In the genomic region with DNA sequence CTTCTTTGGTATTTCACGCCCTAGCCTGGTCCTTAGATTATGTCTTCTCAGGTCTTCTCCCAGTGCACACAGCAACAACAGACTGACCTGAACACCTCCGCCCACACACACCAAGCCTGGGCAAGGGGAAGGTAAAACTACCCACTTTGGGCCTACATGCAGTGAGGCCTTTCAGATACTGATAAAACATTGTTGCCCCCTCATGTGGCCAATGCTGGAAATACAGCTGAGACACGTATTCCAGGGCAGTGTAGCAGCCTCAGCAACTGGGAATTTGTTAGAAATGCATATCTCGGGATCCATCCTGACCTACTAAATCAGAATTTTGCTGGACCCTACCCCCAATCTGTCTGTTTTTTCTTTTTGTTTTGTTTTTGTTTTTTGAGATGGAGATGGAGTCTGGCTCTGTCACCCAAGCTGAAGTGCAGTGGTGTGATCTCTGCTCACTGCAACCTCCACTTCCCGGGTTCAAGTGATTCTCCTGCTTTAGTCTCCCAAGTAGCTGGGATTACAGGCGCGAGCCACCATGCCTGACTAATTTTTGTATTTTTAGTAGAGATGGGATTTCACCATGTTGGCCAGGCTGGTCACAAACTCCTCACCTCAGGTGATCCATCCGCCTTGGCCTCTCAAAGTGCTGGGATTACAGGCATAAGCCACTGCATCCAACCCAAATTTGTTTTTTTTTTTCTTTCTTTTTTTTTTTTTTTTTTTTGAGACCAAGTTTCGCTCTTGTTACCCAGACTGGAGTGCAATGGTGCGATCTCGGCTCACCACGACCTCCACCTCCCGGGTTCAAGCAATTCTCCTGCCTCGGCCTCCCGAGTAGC, we compare ENCODE assay signal across 1 cellular context.
A peak's percentile ranks its signal among the peaks of the same experiment; 100 is the strongest.
TF ChIP-seq lines count a peak whose summit lies in the region.
"Not testable (repeated sequence)": the region's sequence is repeated elsewhere in the genome, so short reads cannot be mapped to it uniquely, and the experiment has no call there.

No MANE protein-coding gene starts in this region.

TF ChIP-seq in K562, 482 proteins besides CTCF, POLR2A, EP300 and RAD21:
- TF ChIP-seq SMC3 (conservative IDR thresholded peaks at IDR 0.05; ENCODE audit: insufficient read depth, low read depth, low read length) (peak; percentile 82), NRF1 (conservative IDR thresholded peaks at IDR 0.05 in 1 of 2, IDR thresholded peaks at IDR 0.05 in 1 of 2) (0 out of 4 replicates have a peak, but pooled peaks of 1 of the 2 experiments have one; percentile 15), NFATC3 (IDR thresholded peaks at IDR 0.05) (peak; percentile 19; the same call in 1 of the 2 replicates), HLTF (IDR thresholded peaks at IDR 0.05) (peak; percentile 15; the same call in 1 of the 2 replicates), SUPT5H (IDR thresholded peaks at IDR 0.05) (peak; percentile 35; the same call in 1 of the 2 replicates), POLR2AphosphoS2 (IDR thresholded peaks at IDR 0.05; ENCODE audit: low read length) (peak; percentile 89), TCF7 (IDR thresholded peaks at IDR 0.05; ENCODE audit: borderline replicate concordance) (0 out of 2 replicates have a peak, but pooled peaks have one; percentile 16), SMARCE1 (IDR thresholded peaks at IDR 0.05) (0 out of 2 replicates have a peak, but pooled peaks have one; percentile 17), XRCC5 (IDR thresholded peaks at IDR 0.05; ENCODE audit: low read depth, low read length) (peak; percentile 65; the same call in 1 of the 2 replicates), MTA3 (IDR thresholded peaks at IDR 0.05; ENCODE audit: borderline replicate concordance) (peak; percentile 59; the same call in 1 of the 2 replicates), DPF2 (IDR thresholded peaks at IDR 0.05) (peak; percentile 55), LEF1 (IDR thresholded peaks at IDR 0.05) (peak; percentile 29; the same call in 1 of the 2 replicates), ATF1 (tag; IDR thresholded peaks at IDR 0.05) (peak; percentile 25; the same call in 1 of the 2 replicates), ZZZ3 (IDR thresholded peaks at IDR 0.05) (0 out of 2 replicates have a peak, but pooled peaks have one; percentile 53), ZNF316 (IDR thresholded peaks at IDR 0.05) (peak; percentile 11; the same call in 1 of the 2 replicates), ZFX (CRISPR knock-in tag; IDR thresholded peaks at IDR 0.05) (peak; percentile 84), EGR1 (conservative IDR thresholded peaks at IDR 0.05) (peak; percentile 85), ARNT (IDR thresholded peaks at IDR 0.05) (peak; percentile 46 to 67; a peak in 1 of 4 replicates), ZKSCAN1 (IDR thresholded peaks at IDR 0.05; ENCODE audit: low read depth, low read length) (peak; percentile 42; the same call in 1 of the 2 replicates), ATF7 (IDR thresholded peaks at IDR 0.05) (0 out of 2 replicates have a peak, but pooled peaks have one; percentile 17), SOX6 (IDR thresholded peaks at IDR 0.05) (0 out of 2 replicates have a peak, but pooled peaks have one; percentile 21), JUND (IDR thresholded peaks at IDR 0.05; ENCODE audit: borderline replicate concordance, low read depth, low read length) (0 out of 2 replicates have a peak, but pooled peaks have one; percentile 10), TEAD4 (IDR thresholded peaks at IDR 0.05; ENCODE audit: low read length) (peak; percentile 25; the same call in 1 of the 2 replicates), RBM22 (IDR thresholded peaks at IDR 0.05; ENCODE audit: low read depth, low read length, poor library complexity, severe bottlenecking) (peak; percentile 5), ESRRA (IDR thresholded peaks at IDR 0.05; ENCODE audit: borderline replicate concordance, low read depth) (peak; percentile 8; the same call in 1 of the 2 replicates), E2F8 (IDR thresholded peaks at IDR 0.05; ENCODE audit: low read depth, partially characterized antibody) (peak; percentile 71), MAZ (CRISPR knock-in tag; conservative IDR thresholded peaks at IDR 0.05 in 1 of 2, IDR thresholded peaks at IDR 0.05 in 1 of 2) (0 out of 4 replicates have a peak, but pooled peaks of 1 of the 2 experiments have one; percentile 37), CTBP1 (IDR thresholded peaks at IDR 0.05; ENCODE audit: borderline replicate concordance) (0 out of 2 replicates have a peak, but pooled peaks have one; percentile 21), ILF3 (IDR thresholded peaks at IDR 0.05; ENCODE audit: borderline replicate concordance) (0 out of 2 replicates have a peak, but pooled peaks have one; percentile 16), POLR2B (IDR thresholded peaks at IDR 0.05; ENCODE audit: low read depth, partially characterized antibody) (peak; percentile 53), MYNN (IDR thresholded peaks at IDR 0.05) (peak; percentile 61), CREM (IDR thresholded peaks at IDR 0.05; ENCODE audit: low read depth) (peak; percentile 69)
- TF ChIP-seq, protein P1, sequence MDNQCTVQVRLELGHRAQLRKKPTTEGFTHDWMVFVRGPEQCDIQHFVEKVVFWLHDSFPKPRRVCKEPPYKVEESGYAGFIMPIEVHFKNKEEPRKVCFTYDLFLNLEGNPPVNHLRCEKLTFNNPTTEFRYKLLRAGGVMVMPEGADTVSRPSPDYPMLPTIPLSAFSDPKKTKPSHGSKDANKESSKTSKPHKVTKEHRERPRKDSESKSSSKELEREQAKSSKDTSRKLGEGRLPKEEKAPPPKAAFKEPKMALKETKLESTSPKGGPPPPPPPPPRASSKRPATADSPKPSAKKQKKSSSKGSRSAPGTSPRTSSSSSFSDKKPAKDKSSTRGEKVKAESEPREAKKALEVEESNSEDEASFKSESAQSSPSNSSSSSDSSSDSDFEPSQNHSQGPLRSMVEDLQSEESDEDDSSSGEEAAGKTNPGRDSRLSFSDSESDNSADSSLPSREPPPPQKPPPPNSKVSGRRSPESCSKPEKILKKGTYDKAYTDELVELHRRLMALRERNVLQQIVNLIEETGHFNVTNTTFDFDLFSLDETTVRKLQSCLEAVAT (IDR thresholded peaks at IDR 0.05): peak; percentile 38 to 54; a peak in 2 of 4 replicates
- TF ChIP-seq, protein P2, sequence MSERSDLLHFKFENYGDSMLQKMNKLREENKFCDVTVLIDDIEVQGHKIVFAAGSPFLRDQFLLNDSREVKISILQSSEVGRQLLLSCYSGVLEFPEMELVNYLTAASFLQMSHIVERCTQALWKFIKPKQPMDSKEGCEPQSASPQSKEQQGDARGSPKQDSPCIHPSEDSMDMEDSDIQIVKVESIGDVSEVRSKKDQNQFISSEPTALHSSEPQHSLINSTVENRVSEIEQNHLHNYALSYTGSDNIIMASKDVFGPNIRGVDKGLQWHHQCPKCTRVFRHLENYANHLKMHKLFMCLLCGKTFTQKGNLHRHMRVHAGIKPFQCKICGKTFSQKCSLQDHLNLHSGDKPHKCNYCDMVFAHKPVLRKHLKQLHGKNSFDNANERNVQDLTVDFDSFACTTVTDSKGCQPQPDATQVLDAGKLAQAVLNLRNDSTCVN (CRISPR knock-in tag; IDR thresholded peaks at IDR 0.05): 0 out of 2 replicates have a peak, but pooled peaks have one; percentile 7
- TF ChIP-seq, protein P3, sequence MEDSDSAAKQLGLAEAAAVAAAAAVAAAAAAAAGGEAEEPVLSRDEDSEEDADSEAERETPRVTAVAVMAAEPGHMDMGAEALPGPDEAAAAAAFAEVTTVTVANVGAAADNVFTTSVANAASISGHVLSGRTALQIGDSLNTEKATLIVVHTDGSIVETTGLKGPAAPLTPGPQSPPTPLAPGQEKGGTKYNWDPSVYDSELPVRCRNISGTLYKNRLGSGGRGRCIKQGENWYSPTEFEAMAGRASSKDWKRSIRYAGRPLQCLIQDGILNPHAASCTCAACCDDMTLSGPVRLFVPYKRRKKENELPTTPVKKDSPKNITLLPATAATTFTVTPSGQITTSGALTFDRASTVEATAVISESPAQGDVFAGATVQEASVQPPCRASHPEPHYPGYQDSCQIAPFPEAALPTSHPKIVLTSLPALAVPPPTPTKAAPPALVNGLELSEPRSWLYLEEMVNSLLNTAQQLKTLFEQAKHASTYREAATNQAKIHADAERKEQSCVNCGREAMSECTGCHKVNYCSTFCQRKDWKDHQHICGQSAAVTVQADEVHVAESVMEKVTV (CRISPR knock-in tag; IDR thresholded peaks at IDR 0.05): peak; percentile 37; the same call in 1 of the 2 replicates
- TF ChIP-seq, protein P4, sequence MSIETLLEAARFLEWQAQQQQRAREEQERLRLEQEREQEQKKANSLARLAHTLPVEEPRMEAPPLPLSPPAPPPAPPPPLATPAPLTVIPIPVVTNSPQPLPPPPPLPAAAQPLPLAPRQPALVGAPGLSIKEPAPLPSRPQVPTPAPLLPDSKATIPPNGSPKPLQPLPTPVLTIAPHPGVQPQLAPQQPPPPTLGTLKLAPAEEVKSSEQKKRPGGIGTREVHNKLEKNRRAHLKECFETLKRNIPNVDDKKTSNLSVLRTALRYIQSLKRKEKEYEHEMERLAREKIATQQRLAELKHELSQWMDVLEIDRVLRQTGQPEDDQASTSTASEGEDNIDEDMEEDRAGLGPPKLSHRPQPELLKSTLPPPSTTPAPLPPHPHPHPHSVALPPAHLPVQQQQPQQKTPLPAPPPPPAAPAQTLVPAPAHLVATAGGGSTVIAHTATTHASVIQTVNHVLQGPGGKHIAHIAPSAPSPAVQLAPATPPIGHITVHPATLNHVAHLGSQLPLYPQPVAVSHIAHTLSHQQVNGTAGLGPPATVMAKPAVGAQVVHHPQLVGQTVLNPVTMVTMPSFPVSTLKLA (conservative IDR thresholded peaks at IDR 0.05): peak in 1 of 2 experiments; percentile 30; a peak in 1 of 4 replicates
- TF ChIP-seq, protein P5, sequence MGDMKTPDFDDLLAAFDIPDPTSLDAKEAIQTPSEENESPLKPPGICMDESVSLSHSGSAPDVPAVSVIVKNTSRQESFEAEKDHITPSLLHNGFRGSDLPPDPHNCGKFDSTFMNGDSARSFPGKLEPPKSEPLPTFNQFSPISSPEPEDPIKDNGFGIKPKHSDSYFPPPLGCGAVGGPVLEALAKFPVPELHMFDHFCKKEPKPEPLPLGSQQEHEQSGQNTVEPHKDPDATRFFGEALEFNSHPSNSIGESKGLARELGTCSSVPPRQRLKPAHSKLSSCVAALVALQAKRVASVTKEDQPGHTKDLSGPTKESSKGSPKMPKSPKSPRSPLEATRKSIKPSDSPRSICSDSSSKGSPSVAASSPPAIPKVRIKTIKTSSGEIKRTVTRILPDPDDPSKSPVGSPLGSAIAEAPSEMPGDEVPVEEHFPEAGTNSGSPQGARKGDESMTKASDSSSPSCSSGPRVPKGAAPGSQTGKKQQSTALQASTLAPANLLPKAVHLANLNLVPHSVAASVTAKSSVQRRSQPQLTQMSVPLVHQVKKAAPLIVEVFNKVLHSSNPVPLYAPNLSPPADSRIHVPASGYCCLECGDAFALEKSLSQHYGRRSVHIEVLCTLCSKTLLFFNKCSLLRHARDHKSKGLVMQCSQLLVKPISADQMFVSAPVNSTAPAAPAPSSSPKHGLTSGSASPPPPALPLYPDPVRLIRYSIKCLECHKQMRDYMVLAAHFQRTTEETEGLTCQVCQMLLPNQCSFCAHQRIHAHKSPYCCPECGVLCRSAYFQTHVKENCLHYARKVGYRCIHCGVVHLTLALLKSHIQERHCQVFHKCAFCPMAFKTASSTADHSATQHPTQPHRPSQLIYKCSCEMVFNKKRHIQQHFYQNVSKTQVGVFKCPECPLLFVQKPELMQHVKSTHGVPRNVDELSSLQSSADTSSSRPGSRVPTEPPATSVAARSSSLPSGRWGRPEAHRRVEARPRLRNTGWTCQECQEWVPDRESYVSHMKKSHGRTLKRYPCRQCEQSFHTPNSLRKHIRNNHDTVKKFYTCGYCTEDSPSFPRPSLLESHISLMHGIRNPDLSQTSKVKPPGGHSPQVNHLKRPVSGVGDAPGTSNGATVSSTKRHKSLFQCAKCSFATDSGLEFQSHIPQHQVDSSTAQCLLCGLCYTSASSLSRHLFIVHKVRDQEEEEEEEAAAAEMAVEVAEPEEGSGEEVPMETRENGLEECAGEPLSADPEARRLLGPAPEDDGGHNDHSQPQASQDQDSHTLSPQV (IDR thresholded peaks at IDR 0.05): peak; percentile 50; the same call in 1 of the 2 replicates
- TF ChIP-seq ATF1 (CRISPR knock-in tag; IDR thresholded peaks at IDR 0.05); JUND (tag; IDR thresholded peaks at IDR 0.05; ENCODE audit: borderline replicate concordance, low read depth, low read length); TEAD4 (CRISPR knock-in tag; IDR thresholded peaks at IDR 0.05; ENCODE audit: borderline replicate concordance); MYNN (CRISPR knock-in tag; IDR thresholded peaks at IDR 0.05): not testable (repeated sequence)
- TF ChIP-seq, protein P6, sequence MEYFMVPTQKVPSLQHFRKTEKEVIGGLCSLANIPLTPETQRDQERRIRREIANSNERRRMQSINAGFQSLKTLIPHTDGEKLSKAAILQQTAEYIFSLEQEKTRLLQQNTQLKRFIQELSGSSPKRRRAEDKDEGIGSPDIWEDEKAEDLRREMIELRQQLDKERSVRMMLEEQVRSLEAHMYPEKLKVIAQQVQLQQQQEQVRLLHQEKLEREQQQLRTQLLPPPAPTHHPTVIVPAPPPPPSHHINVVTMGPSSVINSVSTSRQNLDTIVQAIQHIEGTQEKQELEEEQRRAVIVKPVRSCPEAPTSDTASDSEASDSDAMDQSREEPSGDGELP (CRISPR knock-in tag; IDR thresholded peaks at IDR 0.05; ENCODE audit: borderline replicate concordance): peak; percentile 34; the same call in 1 of the 2 replicates
TF ChIP-seq in K562: peak in this region for 38; not testable (repeated sequence) for 444.
